Comparison of ENCODE assay signal across 8 cellular contexts in the genomic region with DNA sequence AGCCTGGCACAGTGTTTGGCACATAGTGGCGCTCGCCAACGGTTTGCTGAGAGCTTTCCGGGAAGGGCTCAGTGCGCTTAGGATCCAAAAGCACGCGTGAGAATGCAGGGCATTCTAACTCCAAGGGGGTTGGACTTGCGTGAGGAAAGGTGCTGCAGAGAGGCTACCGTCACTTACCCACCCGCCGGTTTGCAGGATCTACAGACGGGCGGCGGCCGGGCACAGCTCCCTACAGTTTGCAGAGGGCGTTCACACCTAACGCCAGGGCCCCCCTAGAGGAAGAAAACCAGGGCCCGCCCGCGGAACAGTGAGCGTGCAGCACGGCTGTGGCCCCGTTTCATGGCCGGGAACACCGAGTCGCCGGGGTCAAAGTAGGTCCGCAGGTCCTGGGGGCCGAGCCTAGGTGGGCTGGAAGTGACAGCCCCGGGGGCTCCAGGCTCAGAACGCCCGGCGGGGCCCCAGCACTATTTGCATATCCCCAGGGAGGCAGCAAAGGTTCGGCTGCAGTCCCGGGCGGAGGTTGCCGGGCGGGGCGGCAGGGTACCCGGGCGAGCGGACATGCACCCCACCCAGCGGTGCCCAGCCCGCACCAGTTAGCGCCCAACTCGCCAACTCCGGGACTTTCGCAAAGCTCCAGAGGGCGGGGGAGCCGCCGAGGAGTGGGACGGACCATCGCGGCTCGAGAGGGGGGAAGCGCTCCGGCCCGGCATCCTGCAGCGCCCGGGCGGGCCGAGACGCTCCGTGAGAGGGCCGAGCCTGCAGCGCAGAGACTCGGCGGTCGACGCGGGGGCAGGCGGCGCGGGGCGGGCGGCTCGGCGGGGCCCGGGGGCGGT. TPM values are rescaled to one million over a fixed set of nuclear protein-coding genes. Genes with fewer than 3 reads are reported as not detected.
DNase-seq lines count a peak whose midpoint lies in the region; ATAC-seq and TF ChIP-seq lines count a peak whose summit lies in the region.

No MANE protein-coding gene starts in this region.

- H3K27ac ChIP-seq in OCI-LY1 (ENCODE audit: low read depth, low read length, poor library complexity, severe bottlenecking) (no peak overlapping the region), esophagus squamous epithelium (peak overlapping the region; percentile 68 to 92 (median 83))

- TF ChIP-seq POLR2A in esophagus squamous epithelium (IDR thresholded peaks at IDR 0.05) = peak in 1 of 4 donors; percentile 17

- peak overlapping the region; percentile 46 for H3K9ac ChIP-seq in OCI-LY1 (ENCODE audit: low read length)

- no peaks in the 10 kb centered on the region for H3K9me3 Mint-ChIP-seq in activated T-cell treated with anti-CD3 and anti-CD28 coated beads, Interleukin-2, amount 50 U/mL, for 24 hours

- H3K27me3 Mint-ChIP-seq in activated T-cell treated with anti-CD3 and anti-CD28 coated beads, Interleukin-2, amount 50 U/mL, for 24 hours = peaks cover 8% of the 10 kb centered on the region

- peak; percentile 72 for DNase-seq in COR-L47 (lab: John Stamatoyannopoulos, UW)
- DNase-seq in activated T-cell treated with anti-CD3 and anti-CD28 coated beads, Interleukin-2, amount 50 U/mL, for 24 hours = peak; percentile 88
- DNase-seq in esophagus squamous epithelium (lab: John Stamatoyannopoulos, UW) = peak; percentile 58
- DNase-seq in myocyte (ENCODE audit: low read depth) = peak; percentile 89
- DNase-seq in stimulated activated CD8-positive, alpha-beta memory T cell treated with anti-CD3 and anti-CD28 coated beads, Interleukin-7, amount 100 ng/mL, for 48 hours (ENCODE audit: extremely low read depth in 1 of 2, low read depth in 1 of 2) = peak; percentile 49 to 58

- H3K4me1 ChIP-seq in OCI-LY1 (ENCODE audit: insufficient read depth, low read length, severe bottlenecking) (peaks cover 19% of the 10 kb centered on the region), esophagus squamous epithelium (peaks cover 17 to 51% (median 26%) of the 10 kb centered on the region in 3 donors)

- peaks cover 24% of the 10 kb centered on the region for H3K36me3 Mint-ChIP-seq in activated T-cell treated with anti-CD3 and anti-CD28 coated beads, Interleukin-2, amount 50 U/mL, for 24 hours (ENCODE audit: low read depth)

- H3K9me2 ChIP-seq in OCI-LY1 (ENCODE audit: low read depth, low read length) = no peaks in the 10 kb centered on the region

- H3K27me3 ChIP-seq in OCI-LY1 (ENCODE audit: insufficient read depth, low read length) = no peaks in the 10 kb centered on the region; the same call in none of the 2 replicates
- H3K27me3 ChIP-seq in esophagus squamous epithelium = peaks cover 0 to 11% (median 0%) of the 10 kb centered on the region in 4 donors

- no peak overlapping the region for H2AFZ ChIP-seq in OCI-LY1 (ENCODE audit: low read length)

- H3K4me1 Mint-ChIP-seq in activated T-cell treated with anti-CD3 and anti-CD28 coated beads, Interleukin-2, amount 50 U/mL, for 24 hours (ENCODE audit: low read depth) = peaks cover 41% of the 10 kb centered on the region

- peak overlapping the region; percentile 80 for H3K4me3 Mint-ChIP-seq in activated T-cell treated with anti-CD3 and anti-CD28 coated beads, Interleukin-2, amount 50 U/mL, for 24 hours

- H3K36me3 ChIP-seq in OCI-LY1 (ENCODE audit: insufficient read depth, low read length) = no peaks in the 10 kb centered on the region
- no peaks in the 10 kb centered on the region for H3K36me3 ChIP-seq in esophagus squamous epithelium

- H3K4me3 ChIP-seq in OCI-LY1 (ENCODE audit: low read depth, low read length, poor library complexity, severe bottlenecking) (peak overlapping the region; percentile 60), esophagus squamous epithelium (peak overlapping the region; percentile 69 to 93 (median 88))

- no peaks in the 10 kb centered on the region for H3K79me2 ChIP-seq in OCI-LY1 (ENCODE audit: insufficient read depth, low read length)

- H3F3A ChIP-seq in OCI-LY1 (ENCODE audit: insufficient read depth, low read length) = no peaks in the 10 kb centered on the region

- ATAC-seq in GM19395 (IDR thresholded peaks at IDR 0.05; ENCODE audit: unreplicated experiment) (peak; percentile 82), HG03469 (IDR thresholded peaks at IDR 0.05; ENCODE audit: unreplicated experiment) (peak; percentile 59)

- TF ChIP-seq CTCF in OCI-LY1 (IDR thresholded peaks at IDR 0.05; ENCODE audit: low read length) (peak; percentile 63), esophagus squamous epithelium (IDR thresholded peaks at IDR 0.05) (peak in 5 of 6 experiments; percentile 15 to 36 (median 29))

- intact Hi-C loops in esophagus squamous epithelium (cut with DNase I) = loop anchor here (5.0 to 10.0 kb wide), 2 partner anchors 118 to 215 kb away; no protein-coding TSS in a partner anchor

- H3K4me2 ChIP-seq in OCI-LY1 (ENCODE audit: low read length) = peak overlapping the region; percentile 65

- no peaks in the 10 kb centered on the region for H4K20me1 ChIP-seq in OCI-LY1 (ENCODE audit: insufficient read depth, low read length)

- no CpG with 5 or more reads among the region's 80 CpGs for WGBS in esophagus squamous epithelium, 2 donors

- H3K9me3 ChIP-seq in OCI-LY1 (ENCODE audit: low read length) (no peaks in the 10 kb centered on the region), esophagus squamous epithelium (no peaks in the 10 kb centered on the region)

- H3K27ac Mint-ChIP-seq in activated T-cell treated with anti-CD3 and anti-CD28 coated beads, Interleukin-2, amount 50 U/mL, for 24 hours = peak overlapping the region; percentile 72

RNA-seq across cellular contexts. Expression of a gene that starts 0.5 kb away (rescaled TPM):
- total RNA-seq in esophagus squamous epithelium (10 to 100 TPM in 1 of 4 donors, 1 to 10 TPM in 3; 3.6 to 47.2 (median 9.0) TPM), myocyte (18.6 and 24.9 TPM in 2 replicates)
- polyA plus RNA-seq in myocyte (2012) = 114 TPM
